ENCODE assay signal across 1 cellular context in the genomic region with DNA sequence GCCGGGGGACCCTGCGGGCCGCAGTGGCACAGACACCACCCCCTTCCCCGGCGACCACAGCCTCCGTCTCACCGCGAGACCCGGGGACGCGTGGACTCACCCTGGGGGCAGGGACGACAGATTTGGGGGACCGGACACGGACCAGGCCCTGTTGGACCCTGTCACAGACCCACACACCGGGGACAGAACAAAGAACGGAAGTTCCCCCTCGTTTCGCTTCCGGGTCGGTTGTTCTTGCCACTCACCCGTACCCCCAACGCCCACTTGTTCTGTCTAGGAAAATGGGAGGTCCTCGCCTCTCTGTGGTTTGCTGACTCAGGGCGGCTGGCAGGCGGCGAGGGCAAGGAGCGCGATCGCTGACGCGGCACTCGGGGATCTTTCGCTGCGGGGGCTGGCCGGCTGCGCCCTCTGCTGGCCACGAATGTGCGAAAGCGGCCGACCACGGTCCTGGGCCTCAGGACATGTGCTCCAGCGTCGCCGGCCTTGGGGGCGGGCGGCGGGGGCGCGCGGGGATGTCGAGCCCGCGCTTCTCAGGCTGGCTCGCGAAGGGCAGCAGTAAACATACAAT.
TF ChIP-seq lines count a peak whose summit lies in the region.

A gene (minus strand): TSS at position 189 of the 568 bp plus-strand sequence. CDS start 4,366 bp downstream, outside the sequence.

TF ChIP-seq in GM23338, 12 proteins besides CTCF, POLR2A, EP300 and RAD21:
- TF ChIP-seq STAT1 (IDR thresholded peaks at IDR 0.05; ENCODE audit: unreplicated experiment) (no peak), POLR2AphosphoS5 (IDR thresholded peaks at IDR 0.05; ENCODE audit: low read depth) (peak; percentile 85), CREB1 (CRISPR knock-in tag; IDR thresholded peaks at IDR 0.05; ENCODE audit: low read depth) (peak; percentile 90), JUNB (IDR thresholded peaks at IDR 0.05; ENCODE audit: unreplicated experiment) (no peak), NANOG (IDR thresholded peaks at IDR 0.05; ENCODE audit: borderline replicate concordance) (no peak), ZNF331 (CRISPR knock-in tag; IDR thresholded peaks at IDR 0.05; ENCODE audit: low read depth) (no peak), ZNF114 (CRISPR knock-in tag; IDR thresholded peaks at IDR 0.05) (no peak), EZH2phosphoT487 (IDR thresholded peaks at IDR 0.05; ENCODE audit: unreplicated experiment) (no peak), EZH2 (IDR thresholded peaks at IDR 0.05; ENCODE audit: low read depth, unreplicated experiment) (no peak)
- TF ChIP-seq, protein P1, sequence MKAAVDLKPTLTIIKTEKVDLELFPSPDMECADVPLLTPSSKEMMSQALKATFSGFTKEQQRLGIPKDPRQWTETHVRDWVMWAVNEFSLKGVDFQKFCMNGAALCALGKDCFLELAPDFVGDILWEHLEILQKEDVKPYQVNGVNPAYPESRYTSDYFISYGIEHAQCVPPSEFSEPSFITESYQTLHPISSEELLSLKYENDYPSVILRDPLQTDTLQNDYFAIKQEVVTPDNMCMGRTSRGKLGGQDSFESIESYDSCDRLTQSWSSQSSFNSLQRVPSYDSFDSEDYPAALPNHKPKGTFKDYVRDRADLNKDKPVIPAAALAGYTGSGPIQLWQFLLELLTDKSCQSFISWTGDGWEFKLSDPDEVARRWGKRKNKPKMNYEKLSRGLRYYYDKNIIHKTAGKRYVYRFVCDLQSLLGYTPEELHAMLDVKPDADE (IDR thresholded peaks at IDR 0.05), result peak; percentile 90
- TF ChIP-seq, protein P2, sequence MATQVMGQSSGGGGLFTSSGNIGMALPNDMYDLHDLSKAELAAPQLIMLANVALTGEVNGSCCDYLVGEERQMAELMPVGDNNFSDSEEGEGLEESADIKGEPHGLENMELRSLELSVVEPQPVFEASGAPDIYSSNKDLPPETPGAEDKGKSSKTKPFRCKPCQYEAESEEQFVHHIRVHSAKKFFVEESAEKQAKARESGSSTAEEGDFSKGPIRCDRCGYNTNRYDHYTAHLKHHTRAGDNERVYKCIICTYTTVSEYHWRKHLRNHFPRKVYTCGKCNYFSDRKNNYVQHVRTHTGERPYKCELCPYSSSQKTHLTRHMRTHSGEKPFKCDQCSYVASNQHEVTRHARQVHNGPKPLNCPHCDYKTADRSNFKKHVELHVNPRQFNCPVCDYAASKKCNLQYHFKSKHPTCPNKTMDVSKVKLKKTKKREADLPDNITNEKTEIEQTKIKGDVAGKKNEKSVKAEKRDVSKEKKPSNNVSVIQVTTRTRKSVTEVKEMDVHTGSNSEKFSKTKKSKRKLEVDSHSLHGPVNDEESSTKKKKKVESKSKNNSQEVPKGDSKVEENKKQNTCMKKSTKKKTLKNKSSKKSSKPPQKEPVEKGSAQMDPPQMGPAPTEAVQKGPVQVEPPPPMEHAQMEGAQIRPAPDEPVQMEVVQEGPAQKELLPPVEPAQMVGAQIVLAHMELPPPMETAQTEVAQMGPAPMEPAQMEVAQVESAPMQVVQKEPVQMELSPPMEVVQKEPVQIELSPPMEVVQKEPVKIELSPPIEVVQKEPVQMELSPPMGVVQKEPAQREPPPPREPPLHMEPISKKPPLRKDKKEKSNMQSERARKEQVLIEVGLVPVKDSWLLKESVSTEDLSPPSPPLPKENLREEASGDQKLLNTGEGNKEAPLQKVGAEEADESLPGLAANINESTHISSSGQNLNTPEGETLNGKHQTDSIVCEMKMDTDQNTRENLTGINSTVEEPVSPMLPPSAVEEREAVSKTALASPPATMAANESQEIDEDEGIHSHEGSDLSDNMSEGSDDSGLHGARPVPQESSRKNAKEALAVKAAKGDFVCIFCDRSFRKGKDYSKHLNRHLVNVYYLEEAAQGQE (IDR thresholded peaks at IDR 0.05; ENCODE audit: unreplicated experiment), result no peak
- TF ChIP-seq, protein P3, sequence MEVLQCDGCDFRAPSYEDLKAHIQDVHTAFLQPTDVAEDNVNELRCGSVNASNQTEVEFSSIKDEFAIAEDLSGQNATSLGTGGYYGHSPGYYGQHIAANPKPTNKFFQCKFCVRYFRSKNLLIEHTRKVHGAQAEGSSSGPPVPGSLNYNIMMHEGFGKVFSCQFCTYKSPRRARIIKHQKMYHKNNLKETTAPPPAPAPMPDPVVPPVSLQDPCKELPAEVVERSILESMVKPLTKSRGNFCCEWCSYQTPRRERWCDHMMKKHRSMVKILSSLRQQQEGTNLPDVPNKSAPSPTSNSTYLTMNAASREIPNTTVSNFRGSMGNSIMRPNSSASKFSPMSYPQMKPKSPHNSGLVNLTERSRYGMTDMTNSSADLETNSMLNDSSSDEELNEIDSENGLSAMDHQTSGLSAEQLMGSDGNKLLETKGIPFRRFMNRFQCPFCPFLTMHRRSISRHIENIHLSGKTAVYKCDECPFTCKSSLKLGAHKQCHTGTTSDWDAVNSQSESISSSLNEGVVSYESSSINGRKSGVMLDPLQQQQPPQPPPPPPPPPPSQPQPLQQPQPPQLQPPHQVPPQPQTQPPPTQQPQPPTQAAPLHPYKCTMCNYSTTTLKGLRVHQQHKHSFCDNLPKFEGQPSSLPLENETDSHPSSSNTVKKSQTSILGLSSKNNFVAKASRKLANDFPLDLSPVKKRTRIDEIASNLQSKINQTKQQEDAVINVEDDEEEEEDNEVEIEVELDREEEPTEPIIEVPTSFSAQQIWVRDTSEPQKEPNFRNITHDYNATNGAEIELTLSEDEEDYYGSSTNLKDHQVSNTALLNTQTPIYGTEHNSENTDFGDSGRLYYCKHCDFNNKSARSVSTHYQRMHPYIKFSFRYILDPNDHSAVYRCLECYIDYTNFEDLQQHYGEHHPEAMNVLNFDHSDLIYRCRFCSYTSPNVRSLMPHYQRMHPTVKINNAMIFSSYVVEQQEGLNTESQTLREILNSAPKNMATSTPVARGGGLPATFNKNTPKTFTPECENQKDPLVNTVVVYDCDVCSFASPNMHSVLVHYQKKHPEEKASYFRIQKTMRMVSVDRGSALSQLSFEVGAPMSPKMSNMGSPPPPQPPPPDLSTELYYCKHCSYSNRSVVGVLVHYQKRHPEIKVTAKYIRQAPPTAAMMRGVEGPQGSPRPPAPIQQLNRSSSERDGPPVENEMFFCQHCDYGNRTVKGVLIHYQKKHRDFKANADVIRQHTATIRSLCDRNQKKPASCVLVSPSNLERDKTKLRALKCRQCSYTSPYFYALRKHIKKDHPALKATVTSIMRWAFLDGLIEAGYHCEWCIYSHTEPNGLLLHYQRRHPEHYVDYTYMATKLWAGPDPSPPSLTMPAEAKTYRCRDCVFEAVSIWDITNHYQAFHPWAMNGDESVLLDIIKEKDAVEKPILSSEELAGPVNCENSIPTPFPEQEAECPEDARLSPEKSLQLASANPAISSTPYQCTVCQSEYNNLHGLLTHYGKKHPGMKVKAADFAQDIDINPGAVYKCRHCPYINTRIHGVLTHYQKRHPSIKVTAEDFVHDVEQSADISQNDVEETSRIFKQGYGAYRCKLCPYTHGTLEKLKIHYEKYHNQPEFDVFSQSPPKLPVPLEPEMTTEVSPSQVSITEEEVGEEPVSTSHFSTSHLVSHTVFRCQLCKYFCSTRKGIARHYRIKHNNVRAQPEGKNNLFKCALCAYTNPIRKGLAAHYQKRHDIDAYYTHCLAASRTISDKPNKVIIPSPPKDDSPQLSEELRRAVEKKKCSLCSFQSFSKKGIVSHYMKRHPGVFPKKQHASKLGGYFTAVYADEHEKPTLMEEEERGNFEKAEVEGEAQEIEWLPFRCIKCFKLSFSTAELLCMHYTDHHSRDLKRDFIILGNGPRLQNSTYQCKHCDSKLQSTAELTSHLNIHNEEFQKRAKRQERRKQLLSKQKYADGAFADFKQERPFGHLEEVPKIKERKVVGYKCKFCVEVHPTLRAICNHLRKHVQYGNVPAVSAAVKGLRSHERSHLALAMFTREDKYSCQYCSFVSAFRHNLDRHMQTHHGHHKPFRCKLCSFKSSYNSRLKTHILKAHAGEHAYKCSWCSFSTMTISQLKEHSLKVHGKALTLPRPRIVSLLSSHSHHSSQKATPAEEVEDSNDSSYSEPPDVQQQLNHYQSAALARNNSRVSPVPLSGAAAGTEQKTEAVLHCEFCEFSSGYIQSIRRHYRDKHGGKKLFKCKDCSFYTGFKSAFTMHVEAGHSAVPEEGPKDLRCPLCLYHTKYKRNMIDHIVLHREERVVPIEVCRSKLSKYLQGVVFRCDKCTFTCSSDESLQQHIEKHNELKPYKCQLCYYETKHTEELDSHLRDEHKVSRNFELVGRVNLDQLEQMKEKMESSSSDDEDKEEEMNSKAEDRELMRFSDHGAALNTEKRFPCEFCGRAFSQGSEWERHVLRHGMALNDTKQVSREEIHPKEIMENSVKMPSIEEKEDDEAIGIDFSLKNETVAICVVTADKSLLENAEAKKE (CRISPR knock-in tag; IDR thresholded peaks at IDR 0.05), result no peak
